Comparison of ENCODE assay signal across 17 cellular contexts in the genomic region with DNA sequence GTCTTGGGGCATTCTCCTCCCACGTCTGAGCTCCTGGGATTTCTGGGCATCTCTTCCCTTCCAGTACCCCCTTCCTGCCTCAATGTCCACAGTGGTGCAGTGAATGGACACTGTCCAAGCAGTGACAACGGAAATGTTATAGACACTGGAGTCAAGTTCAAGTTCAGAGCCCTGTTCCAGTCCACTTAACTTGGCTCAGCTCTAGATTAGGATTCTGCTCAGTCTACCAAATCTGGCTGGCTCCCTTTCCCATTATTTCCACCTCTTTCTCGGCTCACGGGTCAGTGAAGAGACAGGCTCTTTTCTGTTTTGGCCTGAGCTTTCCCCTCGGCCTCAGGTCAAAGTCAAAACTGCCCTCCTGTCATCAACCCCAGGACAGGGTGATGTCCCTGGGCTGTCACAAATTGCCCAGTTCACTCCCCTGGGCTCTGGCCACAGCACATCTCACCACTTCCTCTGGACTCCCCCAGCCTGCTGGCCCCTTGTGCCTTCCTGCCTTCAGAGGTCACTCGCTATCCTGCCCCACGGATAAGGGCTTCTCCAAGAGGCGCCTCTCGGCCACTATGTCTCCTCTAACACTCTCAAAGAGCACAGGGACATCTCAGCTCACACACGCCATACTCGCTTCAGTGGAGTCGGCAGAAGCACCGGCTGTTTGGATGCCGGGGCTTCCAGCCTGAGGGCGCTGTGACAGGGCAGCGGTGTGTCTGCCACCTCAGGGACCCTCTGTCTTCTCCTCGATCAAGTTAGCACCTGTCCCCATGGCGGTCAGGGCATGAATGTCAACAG.
"Had no signal": no experiment of that assay in that cellular context is flagged by ENCODE, and none has a peak within 500 bp of the region (broad histone marks: within the 10 kb centered on the region; RNA-seq: fewer than 3 reads in every experiment).

No MANE protein-coding gene starts in this region.

- H3K4me1 ChIP-seq: gastrocnemius medialis, stomach, upper lobe of right lung had no signal

- H3K9me3 Mint-ChIP-seq: activated CD4-positive, alpha-beta T cell treated with anti-CD3 and anti-CD28 coated beads, Interleukin-2, amount 10 ng/mL, durations not matched to agents 7 days and 5 days; activated naive CD4-positive, alpha-beta T cell treated with anti-CD3 and anti-CD28 coated beads for 36 hours; activated T-helper 2 cell treated with anti-CD3 and anti-CD28 coated beads, Interferon-gamma antibody, Interleukin-2, Interleukin-4, amounts not matched to agents 10 μg/mL and 5 μg/mL and 100 μg/mL, durations not matched to agents 14 hours and 24 hours and 36 hours; naive B cell had no signal

- H3K4me3 ChIP-seq: gastrocnemius medialis, skin epidermis, stomach, testis, upper lobe of right lung had no signal

- H3K36me3 ChIP-seq: gastrocnemius medialis, neutrophil, upper lobe of right lung had no signal

- H3K9me3 ChIP-seq: gastrocnemius medialis, neutrophil, stomach, testis, upper lobe of right lung had no signal

- ATAC-seq: gastrocnemius medialis, T-helper 17 cell, upper lobe of right lung had no signal

- DNase-seq: activated CD4-positive, alpha-beta T cell treated with anti-CD3 and anti-CD28 coated beads, Interleukin-2, amount 10 ng/mL, durations not matched to agents 7 days and 5 days; activated CD4-positive, CD25-positive, alpha-beta regulatory T cell; activated CD8-positive, alpha-beta memory T cell treated with anti-CD3 and anti-CD28 coated beads for 24 hours; activated naive CD4-positive, alpha-beta T cell treated with anti-CD3 and anti-CD28 coated beads for 36 hours; erythroblast; gastrocnemius medialis; naive B cell; retina; stimulated activated CD4-positive, alpha-beta T cell treated with anti-CD3 and anti-CD28 coated beads, Interleukin-4, amount 100 ng/mL, for 4 hours; stimulated activated CD8-positive, alpha-beta memory T cell treated with anti-CD3 and anti-CD28 coated beads, Interleukin-4, amount 100 ng/mL, for 48 hours; stomach; T-helper 17 cell; upper lobe of right lung had no signal

- H3K4me1 Mint-ChIP-seq: activated CD4-positive, alpha-beta T cell treated with anti-CD3 and anti-CD28 coated beads, Interleukin-2, amount 10 ng/mL, durations not matched to agents 7 days and 5 days; naive B cell had no signal

- H3K4me3 Mint-ChIP-seq: activated CD4-positive, alpha-beta T cell treated with anti-CD3 and anti-CD28 coated beads, Interleukin-2, amount 10 ng/mL, durations not matched to agents 7 days and 5 days; activated naive CD4-positive, alpha-beta T cell treated with anti-CD3 and anti-CD28 coated beads for 36 hours; naive B cell; T-helper 17 cell had no signal

- H3K27me3 ChIP-seq: gastrocnemius medialis, neutrophil, stomach, testis, upper lobe of right lung had no signal

- H3K27me3 Mint-ChIP-seq: activated CD4-positive, alpha-beta T cell treated with anti-CD3 and anti-CD28 coated beads, Interleukin-2, amount 10 ng/mL, durations not matched to agents 7 days and 5 days; naive B cell; T-helper 17 cell had no signal

- H3K27ac ChIP-seq: gastrocnemius medialis, neutrophil, stomach, upper lobe of right lung had no signal

- H3K27ac Mint-ChIP-seq: activated CD4-positive, alpha-beta T cell treated with anti-CD3 and anti-CD28 coated beads, Interleukin-2, amount 10 ng/mL, durations not matched to agents 7 days and 5 days; activated naive CD4-positive, alpha-beta T cell treated with anti-CD3 and anti-CD28 coated beads for 36 hours; activated T-helper 2 cell treated with anti-CD3 and anti-CD28 coated beads, Interferon-gamma antibody, Interleukin-2, Interleukin-4, amounts not matched to agents 10 μg/mL and 5 μg/mL and 100 μg/mL, durations not matched to agents 14 hours and 24 hours and 36 hours; naive B cell; T-helper 17 cell had no signal

- H3K36me3 Mint-ChIP-seq: naive B cell had no signal
